16 cellular contexts compared by ENCODE assay signal in the genomic region with DNA sequence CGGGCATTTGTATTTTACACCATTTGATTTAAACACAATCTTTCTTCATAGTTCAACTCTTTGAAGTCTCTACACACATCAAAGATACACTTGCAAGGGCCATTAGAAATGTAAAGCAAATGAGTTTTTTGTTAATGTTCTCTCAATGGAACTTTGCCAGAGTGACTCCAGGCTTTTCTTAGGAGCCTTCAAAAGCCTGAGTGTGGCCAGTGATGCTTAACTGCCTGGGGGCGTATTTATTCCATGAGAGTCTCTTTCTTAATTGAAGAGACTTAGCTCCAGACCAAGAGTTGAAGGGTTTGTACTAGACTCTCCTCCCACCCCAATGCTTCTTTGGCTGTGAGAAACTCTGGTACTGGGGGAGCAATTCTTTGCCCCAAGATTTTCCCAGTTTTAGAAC. TPM values are rescaled to one million over a fixed set of nuclear protein-coding genes. Genes with fewer than 3 reads are reported as not detected.
"Had no signal": no experiment of that assay in that cellular context is flagged by ENCODE, and none has a peak within 500 bp of the region (broad histone marks: within the 10 kb centered on the region; RNA-seq: fewer than 3 reads in every experiment).

No MANE protein-coding gene starts in this region.

- H3K36me3 ChIP-seq: ascending aorta, left lung, tibial artery had no signal

- H3K9me3 ChIP-seq: ascending aorta, left lung, tibial artery had no signal

- H3K36me3 Mint-ChIP-seq: stimulated activated naive B cell treated with anti-CD40 and anti-IgM and Interleukin-4, amounts not matched to agents 10 μg/mL and 1 μg/mL and 100 μg/mL, for 72 hours had no signal

- H3K4me3 ChIP-seq: ascending aorta, left lung, tibial artery had no signal

- H3K9me3 Mint-ChIP-seq: activated CD4-positive, alpha-beta T cell treated with anti-CD3 and anti-CD28 coated beads, Interleukin-2, amount 10 ng/mL, durations not matched to agents 7 days and 5 days; effector memory CD8-positive, alpha-beta T cell had no signal

- H3K4me1 Mint-ChIP-seq: activated CD4-positive, alpha-beta T cell treated with anti-CD3 and anti-CD28 coated beads, Interleukin-2, amount 10 ng/mL, durations not matched to agents 7 days and 5 days; naive thymus-derived CD8-positive, alpha-beta T cell; stimulated activated naive B cell treated with anti-CD40 and anti-IgM and Interleukin-4, amounts not matched to agents 10 μg/mL and 1 μg/mL and 100 μg/mL, for 72 hours had no signal

- H3K4me1 ChIP-seq: ascending aorta, left lung, tibial artery had no signal

- H3K4me3 Mint-ChIP-seq: activated CD4-positive, alpha-beta T cell treated with anti-CD3 and anti-CD28 coated beads, Interleukin-2, amount 10 ng/mL, durations not matched to agents 7 days and 5 days; effector memory CD8-positive, alpha-beta T cell; naive thymus-derived CD8-positive, alpha-beta T cell; stimulated activated naive B cell treated with anti-CD40 and anti-IgM and Interleukin-4, amounts not matched to agents 10 μg/mL and 1 μg/mL and 100 μg/mL, for 72 hours had no signal

- H3K27me3 ChIP-seq: ascending aorta, left lung, tibial artery had no signal

- H3K27me3 Mint-ChIP-seq: activated CD4-positive, alpha-beta T cell treated with anti-CD3 and anti-CD28 coated beads, Interleukin-2, amount 10 ng/mL, durations not matched to agents 7 days and 5 days; effector memory CD8-positive, alpha-beta T cell; naive thymus-derived CD8-positive, alpha-beta T cell; stimulated activated naive B cell treated with anti-CD40 and anti-IgM and Interleukin-4, amounts not matched to agents 10 μg/mL and 1 μg/mL and 100 μg/mL, for 72 hours had no signal

- H3K27ac Mint-ChIP-seq: activated CD4-positive, alpha-beta T cell treated with anti-CD3 and anti-CD28 coated beads, Interleukin-2, amount 10 ng/mL, durations not matched to agents 7 days and 5 days; effector memory CD8-positive, alpha-beta T cell; naive thymus-derived CD8-positive, alpha-beta T cell; stimulated activated naive B cell treated with anti-CD40 and anti-IgM and Interleukin-4, amounts not matched to agents 10 μg/mL and 1 μg/mL and 100 μg/mL, for 72 hours had no signal

- H3K27ac ChIP-seq: ascending aorta, left lung, tibial artery had no signal

- DNase-seq: activated CD4-positive, alpha-beta T cell treated with anti-CD3 and anti-CD28 coated beads, Interleukin-2, amount 10 ng/mL, durations not matched to agents 7 days and 5 days; activated naive CD4-positive, alpha-beta T cell treated with Interleukin-2 at 50 U/mL for 16 hours; activated T-cell treated with anti-CD3 and anti-CD28 coated beads for 4 hours; dermis blood vessel endothelial cell; effector memory CD8-positive, alpha-beta T cell; erythroblast; left lung; naive thymus-derived CD8-positive, alpha-beta T cell; nucleus accumbens; posterior cingulate gyrus; stimulated activated CD4-positive, alpha-beta T cell treated with anti-CD3 and anti-CD28 coated beads, Interleukin-15, amount 100 ng/mL, for 24 hours; stimulated activated CD4-positive, alpha-beta T cell treated with anti-CD3 and anti-CD28 coated beads, Interleukin-4, amount 100 ng/mL, for 1 hour; stimulated activated naive B cell treated with anti-CD40 and anti-IgM and Interleukin-4, amounts not matched to agents 10 μg/mL and 1 μg/mL and 100 μg/mL, for 72 hours; tibial artery had no signal

- ATAC-seq: effector memory CD8-positive, alpha-beta T cell; left lung; naive thymus-derived CD8-positive, alpha-beta T cell; stimulated activated naive B cell treated with anti-CD40 and anti-IgM and Interleukin-4, amounts not matched to agents 10 μg/mL and 1 μg/mL and 100 μg/mL, for 72 hours had no signal

RNA-seq across cellular contexts. Expression of a gene that starts 48.6 kb away (rescaled TPM):
- total RNA-seq: T-helper 2 cell treated with Interferon-gamma antibody and Interleukin-4, amounts not matched to agents 100 ng/mL and 5 ng/mL, for 36 hours had no signal
